8 cellular contexts compared by ENCODE assay signal in genomic region chr10:80461208-80462183, GRCh38. TPM values are rescaled to one million over a fixed set of nuclear protein-coding genes. Genes with fewer than 3 reads are reported as not detected.
DNase-seq lines count a peak whose midpoint lies in the region; ATAC-seq and TF ChIP-seq lines count a peak whose summit lies in the region.

No MANE protein-coding gene starts in this region.

- no peaks in the 10 kb centered on the region for H3K27me3 Mint-ChIP-seq in CD4-positive, CD25-positive, alpha-beta regulatory T cell
- no peaks in the 10 kb centered on the region for H3K27me3 Mint-ChIP-seq in natural killer cell treated with Interleukin-12 subunit alpha and Interleukin-12 subunit beta and Interleukin-15 and Interleukin-18, amount 100 ng/mL, for 72 hours

- no peaks in the 10 kb centered on the region for H3K27me3 ChIP-seq in CD4-positive, CD25-positive, alpha-beta regulatory T cell (ENCODE audit: control insufficient read depth, insufficient read depth, low read length)
- H3K27me3 ChIP-seq in duodenal mucosa (ENCODE audit: control insufficient read depth in 1 of 2, insufficient read depth in 2 of 2, low read length in 2 of 2) (no peaks in the 10 kb centered on the region), BE2C (no peaks in the 10 kb centered on the region)

- no peak for ATAC-seq in CD4-positive, CD25-positive, alpha-beta regulatory T cell (ENCODE audit: low read depth in 2 of 2)
- ATAC-seq in natural killer cell treated with Interleukin-12 subunit alpha and Interleukin-12 subunit beta and Interleukin-15 and Interleukin-18, amount 100 ng/mL, for 72 hours: no peak
- no peak for ATAC-seq in HG03135 (IDR thresholded peaks at IDR 0.05; ENCODE audit: unreplicated experiment)

- peak overlapping the region; percentile 93 for H3K4me3 ChIP-seq in CD4-positive, CD25-positive, alpha-beta regulatory T cell (ENCODE audit: low read depth, low read length)
- H3K4me3 ChIP-seq in duodenal mucosa (ENCODE audit: low read depth in 1 of 2, low read length in 2 of 2) (peak overlapping the region; percentile 4 to 44), BE2C (ENCODE audit: low read depth, low read length) (no peak overlapping the region)

- H3K9ac ChIP-seq in duodenal mucosa (ENCODE audit: low read depth in 1 of 2, low read length in 2 of 2): peak overlapping the region; percentile 32 to 58

- H3K4me1 ChIP-seq in CD4-positive, CD25-positive, alpha-beta regulatory T cell (ENCODE audit: control insufficient read depth, insufficient read depth, low read length, poor library complexity, severe bottlenecking): peaks cover 96% of the 10 kb centered on the region
- peaks cover 87 to 94% of the 10 kb centered on the region in 2 donors for H3K4me1 ChIP-seq in duodenal mucosa (ENCODE audit: control insufficient read depth in 1 of 2, insufficient read depth in 2 of 2, low read length in 2 of 2)
- H3K4me1 ChIP-seq in BE2C: peaks cover 21% of the 10 kb centered on the region

- in situ Hi-C loops in KBM-7 (cut with MboI; ENCODE audit: low pct_unique_long_range_greater_than_20kb, low sequenced_read_pairs): no loop called here

- H3K27ac Mint-ChIP-seq in CD4-positive, CD25-positive, alpha-beta regulatory T cell: peak overlapping the region; percentile 89 to 98 (median 91)
- peak overlapping the region; percentile 95 to 98 for H3K27ac Mint-ChIP-seq in natural killer cell treated with Interleukin-12 subunit alpha and Interleukin-12 subunit beta and Interleukin-15 and Interleukin-18, amount 100 ng/mL, for 72 hours

- no peak for DNase-seq in CD4-positive, CD25-positive, alpha-beta regulatory T cell
- DNase-seq in NCI-H2107 (lab: John Stamatoyannopoulos, UW) (peak; percentile 20), KBM-7 (no peak), BE2C (no peak), HPDE6-E6E7 (ENCODE audit: extremely low spot score) (no peak)
- no peak for DNase-seq in natural killer cell treated with Interleukin-12 subunit alpha and Interleukin-12 subunit beta and Interleukin-15 and Interleukin-18, amount 100 ng/mL, for 72 hours (ENCODE audit: low spot score)

- H3K4me1 Mint-ChIP-seq in CD4-positive, CD25-positive, alpha-beta regulatory T cell: peaks cover 24 to 100% (median 75%) of the 10 kb centered on the region in 4 donors
- H3K4me1 Mint-ChIP-seq in natural killer cell treated with Interleukin-12 subunit alpha and Interleukin-12 subunit beta and Interleukin-15 and Interleukin-18, amount 100 ng/mL, for 72 hours (ENCODE audit: low read depth in 2 of 2): peaks cover 86 to 95% of the 10 kb centered on the region in 2 donors

- peak overlapping the region; percentile 85 for H3K27ac ChIP-seq in CD4-positive, CD25-positive, alpha-beta regulatory T cell (ENCODE audit: insufficient read depth, low read length, poor library complexity, severe bottlenecking)
- H3K27ac ChIP-seq in duodenal mucosa (ENCODE audit: low read depth, low read length): peak overlapping the region; percentile 17

- H3K36me3 Mint-ChIP-seq in CD4-positive, CD25-positive, alpha-beta regulatory T cell: peaks cover 25% of the 10 kb centered on the region
- H3K36me3 Mint-ChIP-seq in natural killer cell treated with Interleukin-12 subunit alpha and Interleukin-12 subunit beta and Interleukin-15 and Interleukin-18, amount 100 ng/mL, for 72 hours: peaks cover 4% of the 10 kb centered on the region

- H3K9me3 Mint-ChIP-seq in CD4-positive, CD25-positive, alpha-beta regulatory T cell: no peaks in the 10 kb centered on the region
- no peaks in the 10 kb centered on the region for H3K9me3 Mint-ChIP-seq in natural killer cell treated with Interleukin-12 subunit alpha and Interleukin-12 subunit beta and Interleukin-15 and Interleukin-18, amount 100 ng/mL, for 72 hours

- H3K36me3 ChIP-seq in CD4-positive, CD25-positive, alpha-beta regulatory T cell (ENCODE audit: control insufficient read depth, insufficient read depth, low read length): peaks cover 11% of the 10 kb centered on the region
- H3K36me3 ChIP-seq in duodenal mucosa (ENCODE audit: control insufficient read depth in 1 of 2, insufficient read depth in 2 of 2, low read length in 2 of 2): no peaks in the 10 kb centered on the region
- no peaks in the 10 kb centered on the region for H3K36me3 ChIP-seq in BE2C

- peak overlapping the region; percentile 79 to 100 (median 97) for H3K4me3 Mint-ChIP-seq in CD4-positive, CD25-positive, alpha-beta regulatory T cell
- H3K4me3 Mint-ChIP-seq in natural killer cell treated with Interleukin-12 subunit alpha and Interleukin-12 subunit beta and Interleukin-15 and Interleukin-18, amount 100 ng/mL, for 72 hours: peak overlapping the region; percentile 97

- TF ChIP-seq CTCF in BE2C (IDR thresholded peaks at IDR 0.05; ENCODE audit: low read depth, low read length): no peak

- no peaks in the 10 kb centered on the region for H3K9me3 ChIP-seq in CD4-positive, CD25-positive, alpha-beta regulatory T cell (ENCODE audit: control insufficient read depth in 2 of 2, low read length in 2 of 2)
- H3K9me3 ChIP-seq in duodenal mucosa (ENCODE audit: control insufficient read depth in 1 of 2, low read length in 2 of 2): no peaks in the 10 kb centered on the region
- H3K9me3 ChIP-seq in BE2C: no peaks in the 10 kb centered on the region

RNA-seq across cellular contexts. Expression of gene TSPAN14, which starts 7.4 kb away (rescaled TPM):
- 198 TPM for total RNA-seq in CD4-positive, CD25-positive, alpha-beta regulatory T cell
- 100 to 1,000 TPM; 157 to 270 (median 180) TPM for polyA plus RNA-seq in CD4-positive, CD25-positive, alpha-beta regulatory T cell
- total RNA-seq in natural killer cell treated with Interleukin-12 subunit alpha and Interleukin-12 subunit beta and Interleukin-15 and Interleukin-18, amount 100 ng/mL, for 72 hours: 10 to 100 TPM; 56.5 to 76.6 TPM
- 29.9 TPM for polyA plus RNA-seq in BE2C (2012; ENCODE audit: insufficient read depth, insufficient read length, low read depth)

RNA-seq across cellular contexts. Expression of gene PRXL2A, which starts 53.1 kb away (rescaled TPM):
- 0.76 TPM for total RNA-seq in CD4-positive, CD25-positive, alpha-beta regulatory T cell
- 1 to 10 TPM; 1.4 to 8.3 (median 3.5) TPM for polyA plus RNA-seq in CD4-positive, CD25-positive, alpha-beta regulatory T cell
- 1 to 10 TPM; 6.4 to 9.7 TPM for total RNA-seq in natural killer cell treated with Interleukin-12 subunit alpha and Interleukin-12 subunit beta and Interleukin-15 and Interleukin-18, amount 100 ng/mL, for 72 hours
- polyA plus RNA-seq in BE2C (2012; ENCODE audit: insufficient read depth, insufficient read length, low read depth): 55.6 TPM
